ENCODE assay signal across 1 cellular context in the genomic region with DNA sequence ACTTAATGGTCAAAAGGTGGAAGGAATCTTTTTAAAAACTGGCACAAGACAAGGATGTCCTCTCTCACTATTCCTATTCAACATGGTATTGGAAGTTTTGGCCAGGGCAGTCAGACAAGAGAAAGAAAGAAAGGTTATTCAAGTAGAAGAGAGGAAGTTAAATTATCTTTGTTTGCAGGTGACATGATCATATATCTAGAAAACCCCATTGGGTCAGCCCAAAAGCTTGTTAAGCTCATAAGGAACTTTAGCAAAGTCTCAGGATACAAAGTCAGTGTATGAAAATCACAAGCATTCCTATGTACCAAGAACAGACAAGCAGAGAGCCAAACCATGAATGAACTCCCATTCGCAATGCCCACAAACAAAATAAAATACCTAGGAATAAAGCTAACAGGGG.
TF ChIP-seq lines count a peak whose summit lies in the region.

No MANE protein-coding gene starts in this region.

TF ChIP-seq in K562, 482 proteins besides CTCF, POLR2A, EP300 and RAD21 (continued from another document):
- TF ChIP-seq, protein P1, sequence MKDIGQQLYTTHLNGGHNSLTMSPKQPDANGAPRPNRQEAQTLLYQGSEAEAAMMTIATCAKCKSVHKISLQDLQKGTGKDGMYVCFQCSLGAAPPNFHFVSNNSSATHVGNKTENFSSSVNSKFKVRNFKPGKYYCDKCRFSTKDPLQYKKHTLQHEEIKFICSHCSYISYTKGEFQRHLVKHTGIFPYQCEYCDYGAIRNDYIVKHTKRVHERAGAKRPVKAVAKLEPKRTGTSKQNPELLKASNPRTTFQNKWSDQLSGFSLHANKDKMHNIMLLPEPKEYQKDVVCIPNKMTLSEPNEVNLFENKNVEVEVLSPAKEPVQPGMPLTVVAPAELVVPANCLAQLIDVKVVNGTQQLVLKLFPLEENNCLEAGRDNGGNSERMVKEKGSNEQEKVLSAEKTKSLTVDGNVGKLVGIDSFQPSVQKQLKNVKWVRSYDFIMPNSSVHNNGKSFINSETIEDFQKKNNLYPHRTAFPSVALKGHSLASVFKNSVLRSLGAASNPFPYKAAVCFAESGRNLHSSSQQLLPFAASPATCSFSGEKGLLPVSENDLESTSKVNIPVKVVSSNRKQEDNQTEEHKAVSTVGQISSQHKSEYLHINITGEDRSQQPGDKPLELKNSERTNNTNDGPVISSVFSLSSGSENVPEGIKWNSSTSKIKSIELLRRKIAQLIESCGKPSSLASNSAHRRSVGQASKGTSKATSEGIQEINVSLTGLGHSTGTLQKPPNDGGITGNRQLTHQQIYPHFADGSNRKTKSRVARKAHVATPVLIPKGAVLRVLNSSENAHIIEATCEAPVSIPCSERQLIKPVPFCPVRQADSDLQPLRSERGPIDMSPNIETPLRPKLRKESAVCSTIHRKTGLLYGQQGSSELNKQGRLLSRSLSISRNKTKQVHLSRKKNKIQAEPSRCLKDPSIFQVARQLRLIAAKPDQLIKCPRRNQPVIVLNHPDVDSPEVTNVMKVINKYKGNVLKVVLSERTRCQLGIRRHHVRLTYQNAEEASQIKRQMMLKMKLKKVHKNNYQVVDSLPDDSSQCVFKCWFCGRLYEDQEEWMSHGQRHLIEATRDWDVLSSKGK (CRISPR knock-in tag; IDR thresholded peaks at IDR 0.05), result no peak
- no peak for TF ChIP-seq ZNF239 (CRISPR knock-in tag; IDR thresholded peaks at IDR 0.05)
- no peak for TF ChIP-seq KDM1A (IDR thresholded peaks at IDR 0.05)
- TF ChIP-seq ZNF384 (IDR thresholded peaks at IDR 0.05; ENCODE audit: low read depth, low read length), result no peak
- TF ChIP-seq TBL1XR1 (IDR thresholded peaks at IDR 0.05; ENCODE audit: low read length in 2 of 2), result no peak
